9 cellular contexts compared by ENCODE assay signal in genomic region chr17:75975757-75976174, GRCh38. TPM values are rescaled to one million over a fixed set of nuclear protein-coding genes. Genes with fewer than 3 reads are reported as not detected.
DNase-seq lines count a peak whose midpoint lies in the region; ATAC-seq and TF ChIP-seq lines count a peak whose summit lies in the region.
"Had no signal": no experiment of that assay in that cellular context is flagged by ENCODE, and none has a peak within 500 bp of the region (broad histone marks: within the 10 kb centered on the region; RNA-seq: fewer than 3 reads in every experiment).

No MANE protein-coding gene starts in this region.

- intact Hi-C loops in heart left ventricle (cut with DNase I), result loop anchor here in 2 of 10 donors (5.0 kb wide), 1 partner anchor 33 kb away; the partner anchor contains the start of gene FBF1 (in 2 of the 2)
- intact Hi-C loops in Right ventricle myocardium superior (cut with DNase I), result loop anchor here (5.0 kb wide), 1 partner anchor 193 kb away; the partner anchor contains the start of gene UNK
- intact Hi-C loops in upper lobe of right lung (cut with DNase I), result no loop called here
- intact Hi-C loops in tibial artery (cut with DNase I; ENCODE audit: low total_unique reads), result no loop called here

- H3K9me3 ChIP-seq in heart left ventricle (no peaks in the 10 kb centered on the region), liver (ENCODE audit: control insufficient read depth in 4 of 4, low read length in 3 of 4) (no peaks in the 10 kb centered on the region), upper lobe of right lung (no peaks in the 10 kb centered on the region), tibial artery (no peaks in the 10 kb centered on the region)

- peak overlapping the region in 8 of 12 donors; percentile 0 to 24 (median 8) for H3K4me3 ChIP-seq in heart left ventricle
- H3K4me3 ChIP-seq in liver (ENCODE audit: low read depth in 1 of 3, low read length in 3 of 3), result peak overlapping the region; percentile 38 to 61 (median 40)
- H3K4me3 ChIP-seq in upper lobe of right lung, result peak overlapping the region; percentile 6
- H3K4me3 ChIP-seq in tibial artery, result no peak overlapping the region
- H3K4me3 ChIP-seq: cardiac muscle cell had no signal

- TF ChIP-seq POLR2A in heart left ventricle (IDR thresholded peaks at IDR 0.05), result no peak

- H3K27me3 ChIP-seq in heart left ventricle (no peaks in the 10 kb centered on the region), liver (ENCODE audit: control insufficient read depth in 4 of 4, insufficient read depth in 4 of 4, low read length in 3 of 4) (no peaks in the 10 kb centered on the region), upper lobe of right lung (no peaks in the 10 kb centered on the region), tibial artery (no peaks in the 10 kb centered on the region)
- H3K27me3 ChIP-seq: cardiac muscle cell had no signal

- WGBS in heart left ventricle, 4 donors, result 63 to 66% (median 65%) methylated on average over 5 of the region's 5 CpGs
- 20% methylated on average over 5 of the region's 5 CpGs for WGBS in liver

- peak overlapping the region; percentile 47 to 97 for H3K9ac ChIP-seq in liver (ENCODE audit: low read depth in 1 of 2, low read length in 2 of 2)

- peak overlapping the region in 9 of 12 donors; percentile 12 to 68 (median 49) for H3K27ac ChIP-seq in heart left ventricle
- peak overlapping the region; percentile 97 to 98 for H3K27ac ChIP-seq in liver (ENCODE audit: low read depth in 1 of 2, low read length in 2 of 2)
- H3K27ac ChIP-seq in upper lobe of right lung, result peak overlapping the region; percentile 8
- no peak overlapping the region for H3K27ac ChIP-seq in tibial artery
- H3K27ac ChIP-seq: cardiac muscle cell had no signal

- H3K36me3 ChIP-seq in heart left ventricle, result peaks cover 0 to 54% (median 28%) of the 10 kb centered on the region in 9 donors
- H3K36me3 ChIP-seq in liver (ENCODE audit: control insufficient read depth in 4 of 4, insufficient read depth in 3 of 4, low read depth in 1 of 4, low read length in 3 of 4), result peaks cover 4 to 8% (median 6%) of the 10 kb centered on the region in 4 donors
- H3K36me3 ChIP-seq in upper lobe of right lung, result peaks cover 25% of the 10 kb centered on the region
- H3K36me3 ChIP-seq in tibial artery, result peaks cover 0 to 27% (median 13%) of the 10 kb centered on the region in 3 donors
- H3K36me3 ChIP-seq: cardiac muscle cell had no signal

- no peak for ATAC-seq in heart left ventricle
- no peak for ATAC-seq in Right ventricle myocardium superior (ENCODE audit: poor library complexity)
- ATAC-seq in upper lobe of right lung, result no peak

- H3K4me1 ChIP-seq in heart left ventricle (peaks cover 0 to 59% (median 39%) of the 10 kb centered on the region in 12 donors), liver (ENCODE audit: control insufficient read depth in 4 of 4, insufficient read depth in 4 of 4, low read length in 3 of 4) (peaks cover 3 to 60% (median 32%) of the 10 kb centered on the region in 4 donors), upper lobe of right lung (peaks cover 39% of the 10 kb centered on the region), tibial artery (peaks cover 0 to 36% (median 27%) of the 10 kb centered on the region in 4 donors)

- DNase-seq in heart left ventricle, result no peak
- no peak for DNase-seq in Right ventricle myocardium superior
- DNase-seq in upper lobe of right lung, result no peak
- no peak for DNase-seq in tibial artery
- no peak for DNase-seq in stimulated activated CD4-positive, alpha-beta T cell treated with anti-CD3 and anti-CD28 coated beads, Interleukin-2, amount 100 ng/mL, for 24 hours
- DNase-seq: activated CD4-positive, alpha-beta memory T cell treated with anti-CD3 and anti-CD28 coated beads for 36 hours; NCI-H2081 treated with DMSO at 0.1 percent for 48 hours had no signal

- no peak for TF ChIP-seq RAD21 in liver (IDR thresholded peaks at IDR 0.05)

- TF ChIP-seq CTCF in heart left ventricle (IDR thresholded peaks at IDR 0.05), result no peak
- TF ChIP-seq CTCF in liver (IDR thresholded peaks at IDR 0.05; ENCODE audit: low read depth, low read length, missing input control), result no peak
- TF ChIP-seq CTCF in upper lobe of right lung (IDR thresholded peaks at IDR 0.05), result no peak
- TF ChIP-seq CTCF in tibial artery (IDR thresholded peaks at IDR 0.05), result no peak

TF ChIP-seq in liver, 16 proteins besides CTCF, POLR2A, EP300 and RAD21:
- TF ChIP-seq HNF4A (conservative IDR thresholded peaks at IDR 0.05) (no peak), JUND (IDR thresholded peaks at IDR 0.05) (no peak), YY1 (IDR thresholded peaks at IDR 0.05) (no peak), NR2F2 (IDR thresholded peaks at IDR 0.05) (no peak), SP1 (IDR thresholded peaks at IDR 0.05) (no peak), GABPA (IDR thresholded peaks at IDR 0.05 in 1 of 2, conservative IDR thresholded peaks at IDR 0.05 in 1 of 2) (no peak), RXRA (IDR thresholded peaks at IDR 0.05) (no peak), FOXA2 (IDR thresholded peaks at IDR 0.05) (no peak), MAX (IDR thresholded peaks at IDR 0.05) (no peak)

RNA-seq across cellular contexts. Expression of gene ACOX1, which starts 3.2 kb away (rescaled TPM):
- total RNA-seq in heart left ventricle (100 to 1,000 TPM in 2 of 9 donors, 10 to 100 TPM in 7; 65.5 to 117 (median 84.8) TPM), Right ventricle myocardium superior (83.6 TPM), liver (100 to 1,000 TPM in 1 of 2 donors, 10 to 100 TPM in 1; 81.1 to 293 TPM), upper lobe of right lung (75.2 TPM)
- polyA plus RNA-seq in heart left ventricle (10 to 100 TPM; 19.5 to 28.7 TPM), liver (10 to 100 TPM; 33.3 to 45.7 TPM)

RNA-seq across cellular contexts. Expression of gene TEN1, which starts 3.3 kb away (rescaled TPM):
- total RNA-seq in heart left ventricle (10 to 100 TPM in 3 of 9 donors, 1 to 10 TPM in 6; 3.3 to 15.6 (median 8.6) TPM), Right ventricle myocardium superior (7.6 TPM), liver (10 to 100 TPM; 12.0 to 18.3 TPM), upper lobe of right lung (10.9 TPM)
- polyA plus RNA-seq in heart left ventricle (10 to 100 TPM; 17.8 to 22.1 TPM), liver (10 to 100 TPM; 14.6 to 30.0 TPM)

RNA-seq across cellular contexts. Expression of gene CDK3, which starts 24.9 kb away (rescaled TPM):
- total RNA-seq in heart left ventricle, result 1 to 10 TPM in 6 of 9 donors, under 1 TPM in 1, not detected in 2; 0.46 to 3.1 (median 1.5) TPM
- 1 to 10 TPM; 1.6 to 3.6 TPM for polyA plus RNA-seq in heart left ventricle
- total RNA-seq in Right ventricle myocardium superior, result 1.8 TPM
- total RNA-seq in liver, result 1 to 10 TPM; 1.5 to 6.3 TPM
- 1 to 10 TPM; 2.6 TPM for polyA plus RNA-seq in liver
- 9.6 TPM for total RNA-seq in upper lobe of right lung

RNA-seq across cellular contexts. Expression of gene FBF1, which starts 34.9 kb away (rescaled TPM):
- 1 to 10 TPM; 1.5 to 5.4 (median 2.9) TPM for total RNA-seq in heart left ventricle
- 1 to 10 TPM; 2.0 to 3.9 TPM for polyA plus RNA-seq in heart left ventricle
- total RNA-seq in Right ventricle myocardium superior, result 4.7 TPM
- 1 to 10 TPM; 2.3 to 5.6 TPM for total RNA-seq in liver
- polyA plus RNA-seq in liver, result 1 to 10 TPM in 1 of 2 donors, under 1 TPM in 1; 0.39 to 1.2 TPM
- 11.3 TPM for total RNA-seq in upper lobe of right lung

RNA-seq across cellular contexts. Expression of gene EVPL, which starts 51.3 kb away (rescaled TPM):
- 1 to 10 TPM in 1 of 9 donors, under 1 TPM in 5, not detected in 3; 0.04 to 2.0 (median 0.09) TPM for total RNA-seq in heart left ventricle
- under 1 TPM; 0.03 to 0.04 TPM for polyA plus RNA-seq in heart left ventricle
- total RNA-seq in Right ventricle myocardium superior, result 0.08 TPM
- total RNA-seq in liver, result under 1 TPM in 1 of 2 donors, not detected in 1; 0.33 TPM
- under 1 TPM; 0.03 to 0.21 TPM for polyA plus RNA-seq in liver
- total RNA-seq in upper lobe of right lung, result 46.8 TPM
- polyA plus RNA-seq: cardiac muscle cell had no signal

Comparison
In these comparisons a context has a peak if more than half of its experiments do, and no peak if none do; other contexts are left out.
1. H3K27ac ChIP-seq: peak in heart left ventricle (9 of 12), liver (2 of 2) and upper lobe of right lung (single experiment); none in tibial artery (0 of 2).
2. H3K4me3 ChIP-seq: peak in heart left ventricle (8 of 12), liver (3 of 3) and upper lobe of right lung (single experiment); none in tibial artery (0 of 2).